ENCODE assay signal across 18 cellular contexts in genomic region chrX:69815063-69815462, GRCh38.
DNase-seq lines count a peak whose midpoint lies in the region; ATAC-seq lines count a peak whose summit lies in the region.
"Had no signal": no experiment of that assay in that cellular context is flagged by ENCODE, and none has a peak within 500 bp of the region (broad histone marks: within the 10 kb centered on the region; RNA-seq: fewer than 3 reads in every experiment).

No MANE protein-coding gene starts in this region.

- H3K27me3 ChIP-seq in NT2/D1 (ENCODE audit: insufficient read depth, insufficient read length) (no peaks in the 10 kb centered on the region), mesendoderm (ENCODE audit: insufficient read depth, low read length, poor library complexity) (no peaks in the 10 kb centered on the region)

- H3K36me3 ChIP-seq in NT2/D1 (ENCODE audit: insufficient read depth, insufficient read length, low read length), result no peaks in the 10 kb centered on the region
- H3K36me3 ChIP-seq in mesendoderm (ENCODE audit: control insufficient read depth, insufficient read depth, low read length), result no peaks in the 10 kb centered on the region

- no peaks in the 10 kb centered on the region for H3K4me1 ChIP-seq in NT2/D1 (ENCODE audit: insufficient read depth, insufficient read length)
- no peaks in the 10 kb centered on the region for H3K4me1 ChIP-seq in mesendoderm (ENCODE audit: control insufficient read depth, low read depth, low read length)
- H3K4me1 ChIP-seq: A549 had no signal

- H3K18ac ChIP-seq in mesendoderm (ENCODE audit: low read length), result no peak overlapping the region

- H4K8ac ChIP-seq in mesendoderm (ENCODE audit: low read depth, low read length), result no peak overlapping the region

- WGBS in mesendoderm (ENCODE audit: extremely low coverage, insufficient coverage, low lambda C conversion rate), result no CpG with 5 or more reads among the region's 4 CpGs

- no peak overlapping the region for H3K56ac ChIP-seq in mesendoderm (ENCODE audit: low read length)

- no peaks in the 10 kb centered on the region for H3K79me1 ChIP-seq in mesendoderm (ENCODE audit: low read length)

- no peak overlapping the region for H3K4ac ChIP-seq in mesendoderm (ENCODE audit: low read depth, low read length)

- H3K27ac ChIP-seq in mesendoderm (ENCODE audit: low read depth, low read length), result no peak overlapping the region
- H3K27ac ChIP-seq: A549, GM23248 had no signal

- H2BK15ac ChIP-seq in mesendoderm (replicated peaks; ENCODE audit: low read depth), result no peak overlapping the region

- H3K9me3 ChIP-seq in NT2/D1 (ENCODE audit: insufficient read depth, low read length), result no peaks in the 10 kb centered on the region
- H3K9me3 ChIP-seq: A549 had no signal

- H3K9ac ChIP-seq in NT2/D1 (ENCODE audit: insufficient read length, low read depth) (no peak overlapping the region), mesendoderm (ENCODE audit: low read length) (no peak overlapping the region)
- H3K9ac ChIP-seq: GM23248 had no signal

- H2AK5ac ChIP-seq in mesendoderm (ENCODE audit: low read length), result no peak overlapping the region

- no peak overlapping the region for H3K4me2 ChIP-seq in mesendoderm (ENCODE audit: low read length)
- H3K4me2 ChIP-seq: A549 had no signal

- no peak overlapping the region for H2BK5ac ChIP-seq in mesendoderm (ENCODE audit: low read length)

- no peak overlapping the region for H3K23ac ChIP-seq in mesendoderm (ENCODE audit: low read length)

- no peak overlapping the region for H2BK120ac ChIP-seq in mesendoderm (ENCODE audit: low read depth, low read length)

- no peaks in the 10 kb centered on the region for H3K79me2 ChIP-seq in mesendoderm (ENCODE audit: control insufficient read depth, insufficient read depth, low read length)

- no peak overlapping the region for H3K4me3 ChIP-seq in NT2/D1 (ENCODE audit: insufficient read length, low read depth)
- H3K4me3 ChIP-seq in mesendoderm (ENCODE audit: low read length), result no peak overlapping the region
- H3K4me3 ChIP-seq: A549, GM23248 had no signal

- DNase-seq in NCI-H524 (lab: John Stamatoyannopoulos, UW) (peak; percentile 92 to 96), NT2/D1 (ENCODE audit: low read depth, low spot score) (peak; percentile 6), mesendoderm (peak; percentile 23), anterior cingulate cortex (lab: John Stamatoyannopoulos, UW) (no peak), AG08395 (ENCODE audit: low spot score) (no peak)
- DNase-seq: 8988T; ACHN; C1 segment of cervical spinal cord; Calu3; CD4-positive, alpha-beta memory T cell; COR-L47; DMS79 treated with DMSO at 0.1 percent for 48 hours; GF-D8; GM23248; H7; HCEC 1CT had no signal

- ATAC-seq in HG02852 (IDR thresholded peaks at IDR 0.05; ENCODE audit: unreplicated experiment), result no peak
- ATAC-seq: A549 had no signal

- H4K5ac ChIP-seq in mesendoderm (ENCODE audit: low read length), result no peak overlapping the region

Comparison
In these comparisons a context has a peak if more than half of its experiments do, and no peak if none do; other contexts are left out.
1. DNase-seq: peak in NCI-H524 (2 of 2), NT2/D1 (single experiment) and mesendoderm (single experiment); none in anterior cingulate cortex (0 of 58) and AG08395 (single experiment).